3 cellular contexts compared by ENCODE assay signal in the genomic region with DNA sequence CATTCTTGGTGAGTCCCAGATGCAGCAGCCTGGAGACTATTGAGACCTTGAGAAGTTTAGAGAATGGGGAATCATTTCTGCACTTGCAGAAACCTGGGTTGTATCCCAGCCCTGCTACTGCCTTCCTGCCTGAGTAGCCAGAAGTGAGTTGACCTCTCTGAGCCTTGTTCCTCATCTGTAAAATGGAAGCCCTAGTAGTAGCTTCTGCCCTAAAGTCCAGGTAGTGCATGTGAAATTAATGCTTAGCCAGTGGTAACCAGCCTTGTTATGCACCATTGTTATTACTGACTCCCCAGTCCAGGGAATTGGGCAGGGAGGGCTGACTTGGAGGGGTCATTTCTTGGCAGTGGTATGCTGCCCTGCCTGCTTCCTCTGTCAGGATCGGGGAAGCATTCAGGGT.
A peak's percentile ranks its signal among the peaks of the same experiment; 100 is the strongest.
TF ChIP-seq lines count a peak whose summit lies in the region.

No MANE protein-coding gene starts in this region.

TF ChIP-seq in A549, 52 proteins besides CTCF, POLR2A, EP300 and RAD21:
- TF ChIP-seq, protein P1, sequence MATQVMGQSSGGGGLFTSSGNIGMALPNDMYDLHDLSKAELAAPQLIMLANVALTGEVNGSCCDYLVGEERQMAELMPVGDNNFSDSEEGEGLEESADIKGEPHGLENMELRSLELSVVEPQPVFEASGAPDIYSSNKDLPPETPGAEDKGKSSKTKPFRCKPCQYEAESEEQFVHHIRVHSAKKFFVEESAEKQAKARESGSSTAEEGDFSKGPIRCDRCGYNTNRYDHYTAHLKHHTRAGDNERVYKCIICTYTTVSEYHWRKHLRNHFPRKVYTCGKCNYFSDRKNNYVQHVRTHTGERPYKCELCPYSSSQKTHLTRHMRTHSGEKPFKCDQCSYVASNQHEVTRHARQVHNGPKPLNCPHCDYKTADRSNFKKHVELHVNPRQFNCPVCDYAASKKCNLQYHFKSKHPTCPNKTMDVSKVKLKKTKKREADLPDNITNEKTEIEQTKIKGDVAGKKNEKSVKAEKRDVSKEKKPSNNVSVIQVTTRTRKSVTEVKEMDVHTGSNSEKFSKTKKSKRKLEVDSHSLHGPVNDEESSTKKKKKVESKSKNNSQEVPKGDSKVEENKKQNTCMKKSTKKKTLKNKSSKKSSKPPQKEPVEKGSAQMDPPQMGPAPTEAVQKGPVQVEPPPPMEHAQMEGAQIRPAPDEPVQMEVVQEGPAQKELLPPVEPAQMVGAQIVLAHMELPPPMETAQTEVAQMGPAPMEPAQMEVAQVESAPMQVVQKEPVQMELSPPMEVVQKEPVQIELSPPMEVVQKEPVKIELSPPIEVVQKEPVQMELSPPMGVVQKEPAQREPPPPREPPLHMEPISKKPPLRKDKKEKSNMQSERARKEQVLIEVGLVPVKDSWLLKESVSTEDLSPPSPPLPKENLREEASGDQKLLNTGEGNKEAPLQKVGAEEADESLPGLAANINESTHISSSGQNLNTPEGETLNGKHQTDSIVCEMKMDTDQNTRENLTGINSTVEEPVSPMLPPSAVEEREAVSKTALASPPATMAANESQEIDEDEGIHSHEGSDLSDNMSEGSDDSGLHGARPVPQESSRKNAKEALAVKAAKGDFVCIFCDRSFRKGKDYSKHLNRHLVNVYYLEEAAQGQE (IDR thresholded peaks at IDR 0.05), result no peak
- TF ChIP-seq, protein P2, sequence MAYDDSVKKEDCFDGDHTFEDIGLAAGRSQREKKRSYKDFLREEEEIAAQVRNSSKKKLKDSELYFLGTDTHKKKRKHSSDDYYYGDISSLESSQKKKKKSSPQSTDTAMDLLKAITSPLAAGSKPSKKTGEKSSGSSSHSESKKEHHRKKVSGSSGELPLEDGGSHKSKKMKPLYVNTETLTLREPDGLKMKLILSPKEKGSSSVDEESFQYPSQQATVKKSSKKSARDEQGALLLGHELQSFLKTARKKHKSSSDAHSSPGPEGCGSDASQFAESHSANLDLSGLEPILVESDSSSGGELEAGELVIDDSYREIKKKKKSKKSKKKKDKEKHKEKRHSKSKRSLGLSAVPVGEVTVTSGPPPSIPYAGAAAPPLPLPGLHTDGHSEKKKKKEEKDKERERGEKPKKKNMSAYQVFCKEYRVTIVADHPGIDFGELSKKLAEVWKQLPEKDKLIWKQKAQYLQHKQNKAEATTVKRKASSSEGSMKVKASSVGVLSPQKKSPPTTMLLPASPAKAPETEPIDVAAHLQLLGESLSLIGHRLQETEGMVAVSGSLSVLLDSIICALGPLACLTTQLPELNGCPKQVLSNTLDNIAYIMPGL (CRISPR knock-in tag; IDR thresholded peaks at IDR 0.05; ENCODE audit: borderline replicate concordance), result no peak
- no peak for TF ChIP-seq SREBF2 (IDR thresholded peaks at IDR 0.05)
- TF ChIP-seq, protein P3, sequence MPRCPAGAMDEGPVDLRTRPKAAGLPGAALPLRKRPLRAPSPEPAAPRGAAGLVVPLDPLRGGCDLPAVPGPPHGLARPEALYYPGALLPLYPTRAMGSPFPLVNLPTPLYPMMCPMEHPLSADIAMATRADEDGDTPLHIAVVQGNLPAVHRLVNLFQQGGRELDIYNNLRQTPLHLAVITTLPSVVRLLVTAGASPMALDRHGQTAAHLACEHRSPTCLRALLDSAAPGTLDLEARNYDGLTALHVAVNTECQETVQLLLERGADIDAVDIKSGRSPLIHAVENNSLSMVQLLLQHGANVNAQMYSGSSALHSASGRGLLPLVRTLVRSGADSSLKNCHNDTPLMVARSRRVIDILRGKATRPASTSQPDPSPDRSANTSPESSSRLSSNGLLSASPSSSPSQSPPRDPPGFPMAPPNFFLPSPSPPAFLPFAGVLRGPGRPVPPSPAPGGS (IDR thresholded peaks at IDR 0.05), result no peak
- no peak for TF ChIP-seq POLR2AphosphoS2 (conservative IDR thresholded peaks at IDR 0.05; ENCODE audit: low read length)
- no peak for TF ChIP-seq CBX8 (IDR thresholded peaks at IDR 0.05)
- no peak for TF ChIP-seq KDM1A (IDR thresholded peaks at IDR 0.05; ENCODE audit: low read depth)
TF ChIP-seq in A549: peak in this region for 0.

TF ChIP-seq in IMR-90, 13 proteins besides CTCF, POLR2A, EP300 and RAD21:
- TF ChIP-seq, protein P4, sequence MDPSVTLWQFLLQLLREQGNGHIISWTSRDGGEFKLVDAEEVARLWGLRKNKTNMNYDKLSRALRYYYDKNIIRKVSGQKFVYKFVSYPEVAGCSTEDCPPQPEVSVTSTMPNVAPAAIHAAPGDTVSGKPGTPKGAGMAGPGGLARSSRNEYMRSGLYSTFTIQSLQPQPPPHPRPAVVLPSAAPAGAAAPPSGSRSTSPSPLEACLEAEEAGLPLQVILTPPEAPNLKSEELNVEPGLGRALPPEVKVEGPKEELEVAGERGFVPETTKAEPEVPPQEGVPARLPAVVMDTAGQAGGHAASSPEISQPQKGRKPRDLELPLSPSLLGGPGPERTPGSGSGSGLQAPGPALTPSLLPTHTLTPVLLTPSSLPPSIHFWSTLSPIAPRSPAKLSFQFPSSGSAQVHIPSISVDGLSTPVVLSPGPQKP (IDR thresholded peaks at IDR 0.05; ENCODE audit: borderline replicate concordance, low read depth, low read length), result no peak
- TF ChIP-seq BHLHE40 (IDR thresholded peaks at IDR 0.05; ENCODE audit: low read depth, low read length) (no peak), RFX5 (IDR thresholded peaks at IDR 0.05; ENCODE audit: low read depth, low read length) (no peak), NFE2L2 (IDR thresholded peaks at IDR 0.05; ENCODE audit: low read depth, low read length) (no peak), SMC3 (IDR thresholded peaks at IDR 0.05; ENCODE audit: low read depth, low read length) (no peak), MAZ (IDR thresholded peaks at IDR 0.05; ENCODE audit: borderline replicate concordance, low read depth, low read length) (no peak), CHD1 (IDR thresholded peaks at IDR 0.05; ENCODE audit: low read depth, low read length) (no peak), CEBPB (IDR thresholded peaks at IDR 0.05; ENCODE audit: low read depth, low read length) (no peak), FOS (IDR thresholded peaks at IDR 0.05; ENCODE audit: low read depth, low read length) (no peak), MXI1 (IDR thresholded peaks at IDR 0.05; ENCODE audit: borderline replicate concordance, low read depth, low read length) (no peak), MAFK (IDR thresholded peaks at IDR 0.05; ENCODE audit: low read depth, low read length) (no peak), RCOR1 (IDR thresholded peaks at IDR 0.05; ENCODE audit: insufficient replicate concordance, low read length) (no peak)
- TF ChIP-seq, protein P5, sequence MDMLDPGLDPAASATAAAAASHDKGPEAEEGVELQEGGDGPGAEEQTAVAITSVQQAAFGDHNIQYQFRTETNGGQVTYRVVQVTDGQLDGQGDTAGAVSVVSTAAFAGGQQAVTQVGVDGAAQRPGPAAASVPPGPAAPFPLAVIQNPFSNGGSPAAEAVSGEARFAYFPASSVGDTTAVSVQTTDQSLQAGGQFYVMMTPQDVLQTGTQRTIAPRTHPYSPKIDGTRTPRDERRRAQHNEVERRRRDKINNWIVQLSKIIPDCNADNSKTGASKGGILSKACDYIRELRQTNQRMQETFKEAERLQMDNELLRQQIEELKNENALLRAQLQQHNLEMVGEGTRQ (IDR thresholded peaks at IDR 0.05; ENCODE audit: low read depth, low read length), result no peak

TF ChIP-seq in K562, 482 proteins besides CTCF, POLR2A, EP300 and RAD21 (continues in another document):
- no peak for TF ChIP-seq PYGO2 (tag; IDR thresholded peaks at IDR 0.05)
- TF ChIP-seq, protein P6, sequence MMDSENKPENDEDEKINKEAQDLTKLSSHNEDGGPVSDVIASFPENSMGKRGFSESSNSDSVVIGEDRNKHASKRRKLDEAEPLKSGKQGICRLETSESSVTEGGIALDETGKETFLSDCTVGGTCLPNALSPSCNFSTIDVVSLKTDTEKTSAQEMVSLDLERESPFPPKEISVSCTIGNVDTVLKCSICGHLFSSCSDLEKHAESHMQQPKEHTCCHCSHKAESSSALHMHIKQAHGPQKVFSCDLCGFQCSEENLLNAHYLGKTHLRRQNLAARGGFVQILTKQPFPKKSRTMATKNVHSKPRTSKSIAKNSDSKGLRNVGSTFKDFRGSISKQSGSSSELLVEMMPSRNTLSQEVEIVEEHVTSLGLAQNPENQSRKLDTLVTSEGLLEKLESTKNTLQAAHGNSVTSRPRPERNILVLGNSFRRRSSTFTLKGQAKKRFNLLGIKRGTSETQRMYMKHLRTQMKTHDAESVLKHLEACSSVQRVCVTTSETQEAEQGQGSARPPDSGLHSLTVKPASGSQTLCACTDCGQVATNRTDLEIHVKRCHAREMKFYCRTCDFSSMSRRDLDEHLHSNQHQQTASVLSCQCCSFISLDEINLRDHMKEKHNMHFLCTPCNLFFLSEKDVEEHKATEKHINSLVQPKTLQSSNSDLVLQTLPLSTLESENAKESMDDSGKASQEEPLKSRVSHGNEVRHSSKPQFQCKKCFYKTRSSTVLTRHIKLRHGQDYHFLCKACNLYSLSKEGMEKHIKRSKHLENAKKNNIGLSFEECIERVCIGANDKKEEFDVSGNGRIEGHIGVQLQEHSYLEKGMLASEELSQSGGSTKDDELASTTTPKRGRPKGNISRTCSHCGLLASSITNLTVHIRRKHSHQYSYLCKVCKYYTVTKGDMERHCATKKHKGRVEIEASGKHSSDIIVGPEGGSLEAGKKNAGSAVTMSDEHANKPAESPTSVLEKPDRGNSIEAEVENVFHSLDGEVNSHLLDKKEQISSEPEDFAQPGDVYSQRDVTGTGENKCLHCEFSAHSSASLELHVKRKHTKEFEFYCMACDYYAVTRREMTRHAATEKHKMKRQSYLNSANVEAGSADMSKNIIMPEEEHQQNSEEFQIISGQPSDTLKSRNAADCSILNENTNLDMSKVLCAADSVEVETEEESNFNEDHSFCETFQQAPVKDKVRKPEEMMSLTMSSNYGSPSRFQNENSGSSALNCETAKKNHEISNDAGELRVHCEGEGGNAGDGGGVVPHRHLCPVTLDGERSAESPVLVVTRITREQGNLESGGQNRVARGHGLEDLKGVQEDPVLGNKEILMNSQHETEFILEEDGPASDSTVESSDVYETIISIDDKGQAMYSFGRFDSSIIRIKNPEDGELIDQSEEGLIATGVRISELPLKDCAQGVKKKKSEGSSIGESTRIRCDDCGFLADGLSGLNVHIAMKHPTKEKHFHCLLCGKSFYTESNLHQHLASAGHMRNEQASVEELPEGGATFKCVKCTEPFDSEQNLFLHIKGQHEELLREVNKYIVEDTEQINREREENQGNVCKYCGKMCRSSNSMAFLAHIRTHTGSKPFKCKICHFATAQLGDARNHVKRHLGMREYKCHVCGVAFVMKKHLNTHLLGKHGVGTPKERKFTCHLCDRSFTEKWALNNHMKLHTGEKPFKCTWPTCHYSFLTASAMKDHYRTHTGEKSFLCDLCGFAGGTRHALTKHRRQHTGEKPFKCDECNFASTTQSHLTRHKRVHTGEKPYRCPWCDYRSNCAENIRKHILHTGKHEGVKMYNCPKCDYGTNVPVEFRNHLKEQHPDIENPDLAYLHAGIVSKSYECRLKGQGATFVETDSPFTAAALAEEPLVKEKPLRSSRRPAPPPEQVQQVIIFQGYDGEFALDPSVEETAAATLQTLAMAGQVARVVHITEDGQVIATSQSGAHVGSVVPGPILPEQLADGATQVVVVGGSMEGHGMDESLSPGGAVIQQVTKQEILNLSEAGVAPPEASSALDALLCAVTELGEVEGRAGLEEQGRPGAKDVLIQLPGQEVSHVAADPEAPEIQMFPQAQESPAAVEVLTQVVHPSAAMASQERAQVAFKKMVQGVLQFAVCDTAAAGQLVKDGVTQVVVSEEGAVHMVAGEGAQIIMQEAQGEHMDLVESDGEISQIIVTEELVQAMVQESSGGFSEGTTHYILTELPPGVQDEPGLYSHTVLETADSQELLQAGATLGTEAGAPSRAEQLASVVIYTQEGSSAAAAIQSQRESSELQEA (IDR thresholded peaks at IDR 0.05; ENCODE audit: low read depth), result no peak
- TF ChIP-seq, protein P7, sequence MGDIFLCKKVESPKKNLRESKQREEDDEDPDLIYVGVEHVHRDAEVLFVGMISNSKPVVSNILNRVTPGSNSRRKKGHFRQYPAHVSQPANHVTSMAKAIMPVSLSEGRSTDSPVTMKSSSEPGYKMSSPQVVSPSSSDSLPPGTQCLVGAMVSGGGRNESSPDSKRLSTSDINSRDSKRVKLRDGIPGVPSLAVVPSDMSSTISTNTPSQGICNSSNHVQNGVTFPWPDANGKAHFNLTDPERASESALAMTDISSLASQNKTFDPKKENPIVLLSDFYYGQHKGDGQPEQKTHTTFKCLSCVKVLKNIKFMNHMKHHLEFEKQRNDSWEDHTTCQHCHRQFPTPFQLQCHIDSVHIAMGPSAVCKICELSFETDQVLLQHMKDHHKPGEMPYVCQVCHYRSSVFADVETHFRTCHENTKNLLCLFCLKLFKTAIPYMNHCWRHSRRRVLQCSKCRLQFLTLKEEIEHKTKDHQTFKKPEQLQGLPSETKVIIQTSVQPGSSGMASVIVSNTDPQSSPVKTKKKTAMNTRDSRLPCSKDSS (IDR thresholded peaks at IDR 0.05; ENCODE audit: low read depth, partially characterized antibody), result no peak
- no peak for TF ChIP-seq POLR2AphosphoS2 (IDR thresholded peaks at IDR 0.05; ENCODE audit: low read length)
- no peak for TF ChIP-seq ZBTB1 (CRISPR knock-in tag; IDR thresholded peaks at IDR 0.05; ENCODE audit: borderline replicate concordance, low read depth)
- 0 out of 2 replicates have a peak, but pooled peaks have one; percentile 67 for TF ChIP-seq FOXK1 (CRISPR knock-in tag; IDR thresholded peaks at IDR 0.05; ENCODE audit: borderline replicate concordance)
- TF ChIP-seq, protein P8, sequence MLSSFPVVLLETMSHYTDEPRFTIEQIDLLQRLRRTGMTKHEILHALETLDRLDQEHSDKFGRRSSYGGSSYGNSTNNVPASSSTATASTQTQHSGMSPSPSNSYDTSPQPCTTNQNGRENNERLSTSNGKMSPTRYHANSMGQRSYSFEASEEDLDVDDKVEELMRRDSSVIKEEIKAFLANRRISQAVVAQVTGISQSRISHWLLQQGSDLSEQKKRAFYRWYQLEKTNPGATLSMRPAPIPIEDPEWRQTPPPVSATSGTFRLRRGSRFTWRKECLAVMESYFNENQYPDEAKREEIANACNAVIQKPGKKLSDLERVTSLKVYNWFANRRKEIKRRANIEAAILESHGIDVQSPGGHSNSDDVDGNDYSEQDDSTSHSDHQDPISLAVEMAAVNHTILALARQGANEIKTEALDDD (IDR thresholded peaks at IDR 0.05), result no peak
- TF ChIP-seq PHB (CRISPR knock-in tag; IDR thresholded peaks at IDR 0.05), result no peak
- no peak for TF ChIP-seq ETV6 (IDR thresholded peaks at IDR 0.05; ENCODE audit: borderline replicate concordance in 1 of 2, low read depth in 2 of 2, low read length in 1 of 2)
- TF ChIP-seq ETV6 (CRISPR knock-in tag; IDR thresholded peaks at IDR 0.05; ENCODE audit: borderline replicate concordance), result peak; percentile 19; the same call in 1 of the 2 replicates
- TF ChIP-seq DMBX1 (CRISPR knock-in tag; IDR thresholded peaks at IDR 0.05; ENCODE audit: borderline replicate concordance), result no peak
- TF ChIP-seq, protein P9, sequence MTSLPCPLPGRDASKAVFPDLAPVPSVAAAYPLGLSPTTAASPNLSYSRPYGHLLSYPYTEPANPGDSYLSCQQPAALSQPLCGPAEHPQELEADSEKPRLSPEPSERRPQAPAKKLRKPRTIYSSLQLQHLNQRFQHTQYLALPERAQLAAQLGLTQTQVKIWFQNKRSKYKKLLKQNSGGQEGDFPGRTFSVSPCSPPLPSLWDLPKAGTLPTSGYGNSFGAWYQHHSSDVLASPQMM (CRISPR knock-in tag; IDR thresholded peaks at IDR 0.05), result no peak
- TF ChIP-seq, protein P10, sequence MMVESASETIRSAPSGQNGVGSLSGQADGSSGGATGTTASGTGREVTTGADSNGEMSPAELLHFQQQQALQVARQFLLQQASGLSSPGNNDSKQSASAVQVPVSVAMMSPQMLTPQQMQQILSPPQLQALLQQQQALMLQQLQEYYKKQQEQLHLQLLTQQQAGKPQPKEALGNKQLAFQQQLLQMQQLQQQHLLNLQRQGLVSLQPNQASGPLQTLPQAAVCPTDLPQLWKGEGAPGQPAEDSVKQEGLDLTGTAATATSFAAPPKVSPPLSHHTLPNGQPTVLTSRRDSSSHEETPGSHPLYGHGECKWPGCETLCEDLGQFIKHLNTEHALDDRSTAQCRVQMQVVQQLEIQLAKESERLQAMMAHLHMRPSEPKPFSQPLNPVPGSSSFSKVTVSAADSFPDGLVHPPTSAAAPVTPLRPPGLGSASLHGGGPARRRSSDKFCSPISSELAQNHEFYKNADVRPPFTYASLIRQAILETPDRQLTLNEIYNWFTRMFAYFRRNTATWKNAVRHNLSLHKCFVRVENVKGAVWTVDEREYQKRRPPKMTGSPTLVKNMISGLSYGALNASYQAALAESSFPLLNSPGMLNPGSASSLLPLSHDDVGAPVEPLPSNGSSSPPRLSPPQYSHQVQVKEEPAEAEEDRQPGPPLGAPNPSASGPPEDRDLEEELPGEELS (CRISPR knock-in tag; IDR thresholded peaks at IDR 0.05; ENCODE audit: borderline replicate concordance), result 0 out of 2 replicates have a peak, but pooled peaks have one; percentile 35
